Comparison of ENCODE assay signal across 8 cellular contexts in the genomic region with DNA sequence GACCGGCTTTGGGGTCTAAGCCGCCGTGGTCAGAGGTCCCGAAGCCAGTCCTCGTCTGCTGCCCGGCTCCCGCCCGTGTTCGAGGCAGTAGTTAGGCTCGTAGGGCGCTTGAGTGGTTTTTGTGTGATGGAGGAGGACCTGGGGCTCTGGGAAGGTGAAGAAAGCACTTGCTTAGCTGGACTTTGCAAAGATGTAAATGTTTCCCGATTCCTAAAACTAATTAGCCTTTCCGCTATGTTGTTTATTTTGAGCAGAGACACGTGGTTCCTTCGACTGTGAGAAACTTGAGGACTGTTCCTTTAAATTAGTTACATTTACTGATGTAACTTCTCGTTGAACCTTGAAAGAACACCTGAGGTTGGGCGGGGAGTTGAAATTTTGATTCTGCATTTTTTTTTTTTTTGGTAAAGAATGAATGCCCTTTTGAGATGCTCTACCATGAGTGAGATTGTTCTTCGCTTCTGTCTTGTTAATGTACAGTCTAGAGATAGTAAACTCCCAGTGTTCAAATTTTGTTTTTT. TPM values are rescaled to one million over a fixed set of nuclear protein-coding genes. Genes with fewer than 3 reads are reported as not detected.
DNase-seq lines count a peak whose midpoint lies in the region; ATAC-seq and TF ChIP-seq lines count a peak whose summit lies in the region.

No MANE protein-coding gene starts in this region.

- 0% methylated on average over 9 of the region's 18 CpGs; no CpG with 5 or more reads in 1 of the 2 experiments for whole genome bisulfite sequencing in IMR-90 (ENCODE audit: extremely low coverage in 2 of 2, insufficient read length in 1 of 2), 2 experiments

- H3K4me3 ChIP-seq in IMR-90 (ENCODE audit: insufficient read depth, low read depth, low read length) = peak overlapping the region; percentile 70
- peak overlapping the region; percentile 98 for H3K4me3 ChIP-seq in rectal smooth muscle tissue (ENCODE audit: low read length)

- no peak overlapping the region for H2BK20ac ChIP-seq in IMR-90 (ENCODE audit: low read depth, low read length)

- peaks cover 8 to 36% of the 10 kb centered on the region in 2 experiments; a peak in 3 of 4 replicates for H3K79me1 ChIP-seq in IMR-90 (ENCODE audit: low read depth in 1 of 2, low read length in 2 of 2)

- H3K27ac ChIP-seq in IMR-90 (ENCODE audit: insufficient read depth, low read length) (peak overlapping the region; percentile 95), rectal smooth muscle tissue (ENCODE audit: low read depth, low read length) (peak overlapping the region; percentile 99)

- no peak overlapping the region for H2BK15ac ChIP-seq in IMR-90 (ENCODE audit: low read depth, low read length)

- H3K18ac ChIP-seq in IMR-90 (ENCODE audit: low read depth, low read length) = peak overlapping the region; percentile 61

- peak overlapping the region; percentile 99 for H2BK120ac ChIP-seq in IMR-90 (ENCODE audit: low read depth, low read length)

- peaks cover 2% of the 10 kb centered on the region; the same call in 1 of the 2 replicates for H4K20me1 ChIP-seq in IMR-90 (ENCODE audit: insufficient read depth, low read length)

- peak overlapping the region; percentile 2; the same call in 1 of the 2 replicates for H4K5ac ChIP-seq in IMR-90 (ENCODE audit: low read depth, low read length)

- in situ Hi-C loops in IMR-90 (cut with MboI; ENCODE audit: low sequenced_read_pairs) = no loop called here

- H3K27ac Mint-ChIP-seq in CD14-positive monocyte = peak overlapping the region; percentile 96 to 98 (median 97)
- peak overlapping the region; percentile 90 for H3K27ac Mint-ChIP-seq in activated CD4-positive, alpha-beta memory T cell treated with anti-CD3 and anti-CD28 coated beads for 36 hours

- no peaks in the 10 kb centered on the region for H3K9me1 ChIP-seq in IMR-90 (ENCODE audit: insufficient read depth, low read length)

- no peak for TF ChIP-seq RAD21 in IMR-90 (IDR thresholded peaks at IDR 0.05; ENCODE audit: low read length)

- intact Hi-C loops in CD14-positive monocyte (cut with micrococcal nuclease) = loop anchor here (2.0 to 5.0 kb wide), 3 partner anchors 90 to 163 kb away; a partner anchor contains a TSS
- intact Hi-C loops in IMR-90 (cut with micrococcal nuclease) = loop anchor here (2.0 to 10.0 kb wide), 3 partner anchors 97 to 165 kb away; a partner anchor contains a TSS
- intact Hi-C loops in activated CD4-positive, alpha-beta memory T cell treated with anti-CD3 and anti-CD28 coated beads for 36 hours (cut with micrococcal nuclease) = loop anchor here (1.0 kb wide), 6 partner anchors 38 to 165 kb away; a partner anchor contains a TSS

- TF ChIP-seq CTCF in CD14-positive monocyte (IDR thresholded peaks at IDR 0.05) = no peak
- TF ChIP-seq CTCF in IMR-90 (conservative IDR thresholded peaks at IDR 0.05; ENCODE audit: low read depth, low read length) = no peak

- peak overlapping the region; percentile 90 for H3K23ac ChIP-seq in IMR-90 (ENCODE audit: low read depth, low read length)

- no peaks in the 10 kb centered on the region for H3K27me3 Mint-ChIP-seq in CD14-positive monocyte (ENCODE audit: low read depth in 3 of 3)
- no peaks in the 10 kb centered on the region for H3K27me3 Mint-ChIP-seq in activated CD4-positive, alpha-beta memory T cell treated with anti-CD3 and anti-CD28 coated beads for 36 hours

- peak; percentile 18 for ATAC-seq in GM19351 (IDR thresholded peaks at IDR 0.05; ENCODE audit: unreplicated experiment)
- no peak for ATAC-seq in IMR-90 (ENCODE audit: low read depth)
- ATAC-seq in HG02642 (IDR thresholded peaks at IDR 0.05; ENCODE audit: poor library complexity, unreplicated experiment) = no peak

- peak overlapping the region; percentile 94 to 97 for H3K4me3 Mint-ChIP-seq in CD14-positive monocyte
- H3K4me3 Mint-ChIP-seq in activated CD4-positive, alpha-beta memory T cell treated with anti-CD3 and anti-CD28 coated beads for 36 hours = peak overlapping the region; percentile 84

- H3K9ac ChIP-seq in IMR-90 (ENCODE audit: low read depth, low read length) (peak overlapping the region; percentile 89), rectal smooth muscle tissue (ENCODE audit: low read length) (peak overlapping the region; percentile 95)

- peak overlapping the region; percentile 100 for H4K91ac ChIP-seq in IMR-90 (ENCODE audit: insufficient read depth, low read depth, low read length)

- peak overlapping the region; percentile 99 for H3K4me2 ChIP-seq in IMR-90 (ENCODE audit: low read depth, low read length)

- H3K4me1 ChIP-seq in IMR-90 (ENCODE audit: control insufficient read depth, insufficient read depth, low read length) (peaks cover 2% of the 10 kb centered on the region; the same call in 1 of the 2 replicates), rectal smooth muscle tissue (ENCODE audit: control insufficient read depth, insufficient read depth, low read length) (peaks cover 3% of the 10 kb centered on the region)

- peaks cover 48% of the 10 kb centered on the region for H3K4me1 Mint-ChIP-seq in CD14-positive monocyte
- peaks cover 52% of the 10 kb centered on the region for H3K4me1 Mint-ChIP-seq in activated CD4-positive, alpha-beta memory T cell treated with anti-CD3 and anti-CD28 coated beads for 36 hours (ENCODE audit: low read depth)

- no peak for TF ChIP-seq POLR2A in IMR-90 (IDR thresholded peaks at IDR 0.05; ENCODE audit: low read depth, low read length)

- no TSS peak for BruUV-seq in IMR-90 (replicated peaks; lab: Mats Ljungman, UMichigan)

- H3K27me3 ChIP-seq in IMR-90 (ENCODE audit: control insufficient read depth, insufficient read depth, low read length) = no peaks in the 10 kb centered on the region
- H3K27me3 ChIP-seq in rectal smooth muscle tissue (ENCODE audit: control insufficient read depth, insufficient read depth, low read length) = no peaks in the 10 kb centered on the region

- peak overlapping the region; percentile 96 for H2BK5ac ChIP-seq in IMR-90 (ENCODE audit: low read depth, low read length, poor library complexity, severe bottlenecking)

- peaks cover 0 to 9% (median 6%) of the 10 kb centered on the region in 7 donors for H3K9me3 Mint-ChIP-seq in CD14-positive monocyte
- no peaks in the 10 kb centered on the region for H3K9me3 Mint-ChIP-seq in activated CD4-positive, alpha-beta memory T cell treated with anti-CD3 and anti-CD28 coated beads for 36 hours

- peak overlapping the region; percentile 98 for H3K4ac ChIP-seq in IMR-90 (ENCODE audit: low read depth, low read length)

- POLR2A ChIA-PET in IMR-90 (lab: Charles Lee; ENCODE audit: unreplicated experiment) = no interaction called here
- POLR2A ChIA-PET in activated CD4-positive, alpha-beta memory T cell treated with anti-CD3 and anti-CD28 coated beads for 36 hours (lab: Charles Lee) = interaction anchor here (1.0 to 2.9 kb wide), 10 partner anchors 36 to 165 kb away, joined by 3 to 16 read pairs (median 8); a partner anchor contains a TSS

- peaks cover 6 to 11% of the 10 kb centered on the region in 2 donors for H3K36me3 Mint-ChIP-seq in CD14-positive monocyte
- no peaks in the 10 kb centered on the region for H3K36me3 Mint-ChIP-seq in activated CD4-positive, alpha-beta memory T cell treated with anti-CD3 and anti-CD28 coated beads for 36 hours

- DNase-seq in CD14-positive monocyte (ENCODE audit: low spot score) (no peak), IMR-90 (no peak), foreskin melanocyte (peak; percentile 42), SK-N-DZ (ENCODE audit: low spot score) (no peak)
- no peak for DNase-seq in activated CD4-positive, alpha-beta memory T cell treated with anti-CD3 and anti-CD28 coated beads for 36 hours

- H3K36me3 ChIP-seq in IMR-90 (ENCODE audit: control insufficient read depth, insufficient read depth, low read length) = no peaks in the 10 kb centered on the region
- H3K36me3 ChIP-seq in rectal smooth muscle tissue (ENCODE audit: control insufficient read depth, insufficient read depth, low read length) = no peaks in the 10 kb centered on the region

- H2AK5ac ChIP-seq in IMR-90 (ENCODE audit: low read depth, low read length) = peak overlapping the region; percentile 14; the same call in 1 of the 2 replicates

- peak overlapping the region; percentile 96 for H2AK9ac ChIP-seq in IMR-90 (replicated peaks; ENCODE audit: low read depth, low read length, poor library complexity)

- CTCF ChIA-PET in IMR-90 (lab: Yijun Ruan, JAX) = no interaction called here
- CTCF ChIA-PET in activated CD4-positive, alpha-beta memory T cell treated with anti-CD3 and anti-CD28 coated beads for 36 hours (lab: Charles Lee) = interaction anchor here (1.0 kb wide), 2 partner anchors 36 to 97 kb away, joined by 3 to 4 read pairs; a partner anchor contains a TSS

- H3K56ac ChIP-seq in IMR-90 (ENCODE audit: extremely low read depth, insufficient read depth, low read length) = peak overlapping the region; percentile 91

- H2AFZ ChIP-seq in IMR-90 (replicated peaks; ENCODE audit: low read length, poor library complexity) = peak overlapping the region; percentile 100

- H3K14ac ChIP-seq in IMR-90 (replicated peaks; ENCODE audit: low read depth, low read length) = peak overlapping the region; percentile 94

- H4K8ac ChIP-seq in IMR-90 (ENCODE audit: low read depth in 2 of 2, low read length in 2 of 2) = peak overlapping the region; percentile 96 to 100; a peak in 3 of 4 replicates

- dilution Hi-C loops in IMR-90 (cut with HindIII; ENCODE audit: low sequenced_read_pairs, unreplicated experiment) = no loop called here

- H3K9me3 ChIP-seq in IMR-90 (ENCODE audit: control insufficient read depth, insufficient read depth, low read length) = no peaks in the 10 kb centered on the region; the same call in 1 of the 2 replicates

TF ChIP-seq in IMR-90, 13 proteins besides CTCF, POLR2A, EP300 and RAD21 (continues in another document):
- TF ChIP-seq, protein P1, sequence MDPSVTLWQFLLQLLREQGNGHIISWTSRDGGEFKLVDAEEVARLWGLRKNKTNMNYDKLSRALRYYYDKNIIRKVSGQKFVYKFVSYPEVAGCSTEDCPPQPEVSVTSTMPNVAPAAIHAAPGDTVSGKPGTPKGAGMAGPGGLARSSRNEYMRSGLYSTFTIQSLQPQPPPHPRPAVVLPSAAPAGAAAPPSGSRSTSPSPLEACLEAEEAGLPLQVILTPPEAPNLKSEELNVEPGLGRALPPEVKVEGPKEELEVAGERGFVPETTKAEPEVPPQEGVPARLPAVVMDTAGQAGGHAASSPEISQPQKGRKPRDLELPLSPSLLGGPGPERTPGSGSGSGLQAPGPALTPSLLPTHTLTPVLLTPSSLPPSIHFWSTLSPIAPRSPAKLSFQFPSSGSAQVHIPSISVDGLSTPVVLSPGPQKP (IDR thresholded peaks at IDR 0.05; ENCODE audit: borderline replicate concordance, low read depth, low read length) = no peak
- TF ChIP-seq MXI1 (IDR thresholded peaks at IDR 0.05; ENCODE audit: borderline replicate concordance, low read depth, low read length) (no peak), RFX5 (IDR thresholded peaks at IDR 0.05; ENCODE audit: low read depth, low read length) (no peak)

RNA-seq across cellular contexts. Expression of a gene that starts 33.9 kb away (rescaled TPM):
- 10 to 100 TPM; 19.1 to 24.6 TPM for polyA plus RNA-seq in CD14-positive monocyte
- total RNA-seq in IMR-90 (2012; rRNA removed) = 3.9 and 7.8 TPM in 2 replicates
- 6.8 and 7.0 TPM in 2 replicates for polyA plus RNA-seq in IMR-90 (2012; rRNA removed)
- 1.3 and 1.6 TPM in 2 replicates for polyA plus RNA-seq in IMR-90 (2012; cell fraction: cytosol; rRNA removed)
- polyA plus RNA-seq in IMR-90 (2012; cell fraction: nucleus; rRNA removed; ENCODE audit: low replicate concordance) = 2.6 and 14.8 TPM in 2 replicates
- 10 to 100 TPM; 23.8 to 24.1 TPM for total RNA-seq in activated CD4-positive, alpha-beta memory T cell treated with anti-CD3 and anti-CD28 coated beads for 36 hours
- 10.0 and 10.3 TPM in 2 replicates for polyA plus RNA-seq in SK-N-DZ (2014; cell fraction: cytosol; rRNA removed)
- polyA plus RNA-seq in SK-N-DZ (2014; cell fraction: nucleus; rRNA removed) = 6.5 and 8.6 TPM in 2 replicates
